In the genomic region with DNA sequence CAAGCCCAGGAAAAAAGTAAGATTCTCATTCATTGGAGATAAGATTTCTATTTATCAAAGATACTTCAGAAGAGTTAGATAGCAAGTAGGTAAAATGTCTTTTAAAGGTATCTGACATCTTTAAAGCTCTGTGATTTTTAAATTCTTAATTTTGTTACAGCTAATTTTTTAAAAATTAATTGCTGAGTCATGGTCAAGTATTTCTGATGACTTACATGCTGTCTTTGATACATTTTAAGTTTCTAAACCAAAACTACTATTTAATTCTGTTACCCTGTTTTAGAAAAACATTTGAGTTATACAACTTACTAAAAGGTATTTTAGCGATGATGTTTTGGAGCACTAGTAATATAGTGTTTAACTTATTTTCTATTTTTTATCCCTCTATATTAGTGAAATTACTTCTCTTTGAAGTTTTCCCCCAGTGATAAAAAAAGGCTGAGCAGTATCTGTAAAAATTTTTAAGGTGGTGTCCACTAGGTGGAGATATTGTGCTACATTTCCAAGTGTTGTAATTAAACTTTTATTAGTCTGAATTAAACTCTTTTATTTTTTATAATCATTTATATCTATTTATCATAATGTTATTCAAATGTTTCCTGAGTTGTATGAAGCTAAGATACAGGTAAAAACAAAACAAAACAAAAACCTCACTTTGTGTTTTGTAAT, we compare ENCODE assay signal across 8 cellular contexts. TPM values are rescaled to one million over a fixed set of nuclear protein-coding genes. Genes with fewer than 3 reads are reported as not detected.
A peak's percentile ranks its signal among the peaks of the same experiment; 100 is the strongest.
DNase-seq lines count a peak whose midpoint lies in the region; ATAC-seq and TF ChIP-seq lines count a peak whose summit lies in the region.

No MANE protein-coding gene starts in this region.

- H3K4me1 Mint-ChIP-seq in CD4-positive, alpha-beta memory T cell, result no peaks in the 10 kb centered on the region
- no peaks in the 10 kb centered on the region for H3K4me1 Mint-ChIP-seq in T-helper 2 cell treated with Interferon-gamma antibody and Interleukin-4, amounts not matched to agents 5 μg/mL and 100 μg/mL, for 36 hours (ENCODE audit: low read depth)

- no peaks in the 10 kb centered on the region for H3K36me3 ChIP-seq in CD4-positive, alpha-beta memory T cell (ENCODE audit: insufficient read depth, low read length)
- no peaks in the 10 kb centered on the region for H3K36me3 ChIP-seq in kidney epithelial cell (ENCODE audit: control insufficient read depth, insufficient read depth, low read length)

- H3K27me3 Mint-ChIP-seq in CD4-positive, alpha-beta memory T cell, result no peaks in the 10 kb centered on the region
- no peaks in the 10 kb centered on the region for H3K27me3 Mint-ChIP-seq in T-helper 2 cell treated with Interferon-gamma antibody and Interleukin-4, amounts not matched to agents 5 μg/mL and 100 μg/mL, for 36 hours (ENCODE audit: low read depth)

- H3K27ac ChIP-seq in CD4-positive, alpha-beta memory T cell (ENCODE audit: low read depth, low read length), result no peak overlapping the region

- H3K27ac Mint-ChIP-seq in CD4-positive, alpha-beta memory T cell, result no peak overlapping the region
- H3K27ac Mint-ChIP-seq in T-helper 2 cell treated with Interferon-gamma antibody and Interleukin-4, amounts not matched to agents 5 μg/mL and 100 μg/mL, for 36 hours, result no peak overlapping the region

- H3K4me1 ChIP-seq in CD4-positive, alpha-beta memory T cell (ENCODE audit: insufficient read depth, low read length), result no peaks in the 10 kb centered on the region

- CTCF ChIA-PET in CD4-positive, alpha-beta memory T cell (lab: Charles Lee; ENCODE audit: partially characterized antibody), result interaction anchor here (1.2 to 2.9 kb wide), 3 partner anchors 12 to 1277 kb away, joined by 3 to 21 read pairs (median 15); a partner anchor contains a TSS
- CTCF ChIA-PET in HEK293T (lab: Yijun Ruan, JAX), result no interaction called here

- no peak overlapping the region for H3K4me3 Mint-ChIP-seq in CD4-positive, alpha-beta memory T cell
- no peak overlapping the region for H3K4me3 Mint-ChIP-seq in T-helper 2 cell treated with Interferon-gamma antibody and Interleukin-4, amounts not matched to agents 5 μg/mL and 100 μg/mL, for 36 hours

- TF ChIP-seq CTCF in WI38 (IDR thresholded peaks at IDR 0.05; ENCODE audit: low read depth, low read length) (peak; percentile 9; the same call in 1 of the 2 replicates), kidney epithelial cell (IDR thresholded peaks at IDR 0.05; ENCODE audit: insufficient read depth, low read length, poor library complexity, severe bottlenecking) (peak; percentile 45)

- no peak overlapping the region for H3K4me3 ChIP-seq in CD4-positive, alpha-beta memory T cell (ENCODE audit: low read length in 2 of 2)
- H3K4me3 ChIP-seq in WI38 (ENCODE audit: low read depth, low read length) (no peak overlapping the region), kidney epithelial cell (ENCODE audit: low read depth, low read length) (no peak overlapping the region)

- H3K36me3 Mint-ChIP-seq in CD4-positive, alpha-beta memory T cell, result peaks cover 0 to 7% of the 10 kb centered on the region in 2 donors
- no peaks in the 10 kb centered on the region for H3K36me3 Mint-ChIP-seq in T-helper 2 cell treated with Interferon-gamma antibody and Interleukin-4, amounts not matched to agents 5 μg/mL and 100 μg/mL, for 36 hours (ENCODE audit: low read depth)

- no peaks in the 10 kb centered on the region for H3K9me3 ChIP-seq in CD4-positive, alpha-beta memory T cell (ENCODE audit: control insufficient read depth in 1 of 2, low read length in 2 of 2)

- POLR2A ChIA-PET in CD4-positive, alpha-beta memory T cell (lab: Charles Lee; ENCODE audit: partially characterized antibody), result interaction anchor here (1.1 kb wide), 1 partner anchor 11 kb away, joined by 5 read pairs; a partner anchor contains a TSS
- POLR2A ChIA-PET in HEK293T (lab: Yijun Ruan, JAX), result no interaction called here

- intact Hi-C loops in CD4-positive, alpha-beta memory T cell (cut with micrococcal nuclease), result no loop called here

- no peaks in the 10 kb centered on the region for H3K27me3 ChIP-seq in CD4-positive, alpha-beta memory T cell (ENCODE audit: insufficient read depth, low read length)
- no peaks in the 10 kb centered on the region for H3K27me3 ChIP-seq in kidney epithelial cell (ENCODE audit: control insufficient read depth, insufficient read depth, low read length)

- H3K9me3 Mint-ChIP-seq in CD4-positive, alpha-beta memory T cell, result no peaks in the 10 kb centered on the region
- no peaks in the 10 kb centered on the region for H3K9me3 Mint-ChIP-seq in T-helper 2 cell treated with Interferon-gamma antibody and Interleukin-4, amounts not matched to agents 5 μg/mL and 100 μg/mL, for 36 hours

- ATAC-seq in GM19452 (IDR thresholded peaks at IDR 0.05; ENCODE audit: unreplicated experiment), result no peak

- peak in 4 of 5 donors; percentile 24 to 41 (median 31) for DNase-seq in CD4-positive, alpha-beta memory T cell
- DNase-seq in HEK293T (ENCODE audit: extremely low spot score), result peak; percentile 2
- DNase-seq in kidney epithelial cell (ENCODE audit: low read depth), result no peak
- no peak for DNase-seq in T-helper 2 cell treated with Interferon-gamma antibody and Interleukin-4, amounts not matched to agents 5 μg/mL and 100 μg/mL, for 36 hours (ENCODE audit: low spot score)
- DNase-seq in activated T-cell treated with anti-CD3 and anti-CD28 coated beads, Interleukin-2, amount 50 U/mL, for 1 hour, result no peak
- no peak for DNase-seq in stimulated activated CD4-positive, alpha-beta T cell treated with anti-CD3 and anti-CD28 coated beads, Interleukin-2, amount 100 ng/mL, for 24 hours

TF ChIP-seq in HEK293T, 16 proteins besides CTCF, POLR2A, EP300 and RAD21:
- TF ChIP-seq BHLHE40 (IDR thresholded peaks at IDR 0.05; ENCODE audit: borderline replicate concordance) (no peak), ARNT (IDR thresholded peaks at IDR 0.05) (no peak), SUZ12 (IDR thresholded peaks at IDR 0.05) (no peak)

RNA-seq across cellular contexts. Expression of a gene that starts 11.5 kb away (rescaled TPM):
- 10 to 100 TPM; 22.1 to 22.5 TPM for total RNA-seq in CD4-positive, alpha-beta memory T cell
- polyA plus RNA-seq in CD4-positive, alpha-beta memory T cell, result 1 to 10 TPM; 1.5 to 4.5 TPM
- 7.7 and 14.4 TPM in 2 replicates for total RNA-seq in kidney epithelial cell

Comparison
In these comparisons a context has a peak if more than half of its experiments do, and no peak if none do; other contexts are left out.
1. DNase-seq: peak in CD4-positive, alpha-beta memory T cell (4 of 5) and HEK293T (single experiment); none in kidney epithelial cell (single experiment), T-helper 2 cell treated with Interferon-gamma antibody and Interleukin-4, amounts not matched to agents 5 μg/mL and 100 μg/mL, for 36 hours (single experiment), activated T-cell treated with anti-CD3 and anti-CD28 coated beads, Interleukin-2, amount 50 U/mL, for 1 hour (single experiment) and stimulated activated CD4-positive, alpha-beta T cell treated with anti-CD3 and anti-CD28 coated beads, Interleukin-2, amount 100 ng/mL, for 24 hours (0 of 2).